8 cellular contexts compared by ENCODE assay signal in the genomic region with DNA sequence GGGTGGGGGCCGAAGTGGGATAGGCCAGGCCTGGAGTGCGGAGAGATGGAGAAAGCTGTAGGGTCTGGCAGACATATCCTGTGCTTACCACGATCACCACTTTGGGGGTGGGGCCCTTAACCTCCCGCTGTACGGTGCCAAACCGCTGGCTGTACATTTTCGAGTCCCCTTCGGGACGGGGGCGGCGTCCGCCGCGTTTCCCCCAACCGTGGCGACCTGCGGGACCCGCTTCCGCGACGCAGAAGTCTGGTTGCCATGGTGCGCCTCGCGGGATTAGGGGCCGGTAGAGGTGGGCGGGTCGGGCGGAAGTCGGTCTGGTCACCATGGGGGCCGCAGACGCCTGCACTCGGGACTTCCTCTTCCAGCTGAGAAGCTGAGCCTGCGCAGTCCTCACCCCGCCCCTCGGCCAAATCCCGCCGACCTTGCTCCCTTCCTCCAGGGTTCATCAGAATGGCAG. TPM values are rescaled to one million over a fixed set of nuclear protein-coding genes. Genes with fewer than 3 reads are reported as not detected.
DNase-seq lines count a peak whose midpoint lies in the region; ATAC-seq and TF ChIP-seq lines count a peak whose summit lies in the region.

A gene with protein sequence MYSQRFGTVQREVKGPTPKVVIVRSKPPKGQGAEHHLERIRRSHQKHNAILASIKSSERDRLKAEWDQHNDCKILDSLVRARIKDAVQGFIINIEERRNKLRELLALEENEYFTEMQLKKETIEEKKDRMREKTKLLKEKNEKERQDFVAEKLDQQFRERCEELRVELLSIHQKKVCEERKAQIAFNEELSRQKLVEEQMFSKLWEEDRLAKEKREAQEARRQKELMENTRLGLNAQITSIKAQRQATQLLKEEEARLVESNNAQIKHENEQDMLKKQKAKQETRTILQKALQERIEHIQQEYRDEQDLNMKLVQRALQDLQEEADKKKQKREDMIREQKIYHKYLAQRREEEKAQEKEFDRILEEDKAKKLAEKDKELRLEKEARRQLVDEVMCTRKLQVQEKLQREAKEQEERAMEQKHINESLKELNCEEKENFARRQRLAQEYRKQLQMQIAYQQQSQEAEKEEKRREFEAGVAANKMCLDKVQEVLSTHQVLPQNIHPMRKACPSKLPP (minus strand): TSS at position 248 of the 457 bp plus-strand sequence. CDS start 91 bp downstream, at position 157.

- ATAC-seq in GM18511 (IDR thresholded peaks at IDR 0.05; ENCODE audit: unreplicated experiment) (peak; percentile 85), HG03039 (IDR thresholded peaks at IDR 0.05; ENCODE audit: unreplicated experiment) (peak; percentile 74)

- peaks cover 25% of the 10 kb centered on the region for H3K36me3 ChIP-seq in iPS-20b (ENCODE audit: insufficient read depth, low read depth, low read length)
- H3K36me3 ChIP-seq in skeletal muscle satellite cell (ENCODE audit: insufficient read depth, low read length): peaks cover 38% of the 10 kb centered on the region

- no peak within 1 kb of the TSS for H3K27ac Mint-ChIP-seq in MCF 10A (ENCODE audit: low read depth, unreplicated experiment)

- no peak within 1 kb of the TSS for H3K27ac ChIP-seq in iPS-20b (ENCODE audit: low read length)

- H3K27me3 ChIP-seq in iPS-20b (ENCODE audit: insufficient read depth, low read length) (peaks cover 18% of the 10 kb centered on the region), skeletal muscle satellite cell (ENCODE audit: control insufficient read depth, insufficient read depth, low read length) (peaks cover 8% of the 10 kb centered on the region)

- H3K4me3 ChIP-seq in iPS-20b (ENCODE audit: low read length) (peak within 1 kb of the TSS; percentile 87), skeletal muscle satellite cell (ENCODE audit: low read length) (peak within 1 kb of the TSS; percentile 75)

- H3K9me3 ChIP-seq in iPS-20b (ENCODE audit: insufficient read depth, low read depth, low read length) (no peaks in the 10 kb centered on the region), skeletal muscle satellite cell (replicated peaks; ENCODE audit: low read length) (no peaks in the 10 kb centered on the region)

- H3K27me3 Mint-ChIP-seq in MCF 10A (ENCODE audit: insufficient read depth, unreplicated experiment): no peaks in the 10 kb centered on the region

- peak within 1 kb of the TSS; percentile 80 for H3K4me2 ChIP-seq in skeletal muscle satellite cell (ENCODE audit: low read length)

- peak within 1 kb of the TSS; percentile 62 for H3K4me3 Mint-ChIP-seq in MCF 10A (ENCODE audit: unreplicated experiment)

- H3K4me1 Mint-ChIP-seq in MCF 10A (ENCODE audit: insufficient read depth, unreplicated experiment): peaks cover 4% of the 10 kb centered on the region

- DNase-seq in 8988T (peak; percentile 89), NCI-H2107 treated with DMSO at 0.1 percent for 48 hours (lab: John Stamatoyannopoulos, UW; ENCODE audit: unreplicated experiment) (peak; percentile 77), UCSD-AML1 (lab: John Stamatoyannopoulos, UW; ENCODE audit: unreplicated experiment) (peak; percentile 88), MCF 10A (ENCODE audit: unreplicated experiment) (no peak)

- intact Hi-C loops in MCF 10A (cut with micrococcal nuclease): no loop called here

- H3K36me3 Mint-ChIP-seq in MCF 10A (ENCODE audit: insufficient read depth, unreplicated experiment): peaks cover 44% of the 10 kb centered on the region

- H3K4me1 ChIP-seq in iPS-20b (ENCODE audit: insufficient read depth, low read length) (no peaks in the 10 kb centered on the region), skeletal muscle satellite cell (ENCODE audit: control insufficient read depth, insufficient read depth, low read length) (peaks cover 4% of the 10 kb centered on the region)

- no peak for TF ChIP-seq CTCF in MCF 10A (IDR thresholded peaks at IDR 0.05; ENCODE audit: unreplicated experiment)

- no peaks in the 10 kb centered on the region for H3K9me3 Mint-ChIP-seq in MCF 10A (ENCODE audit: unreplicated experiment)

- peak within 1 kb of the TSS; percentile 56 for H3K9ac ChIP-seq in iPS-20b (ENCODE audit: low read depth, low read length)
- peak within 1 kb of the TSS; percentile 73 for H3K9ac ChIP-seq in skeletal muscle satellite cell (ENCODE audit: low read depth, low read length)

- CTCF ChIA-PET in MCF 10A (lab: Yijun Ruan, JAX): interaction anchor here (1.0 kb wide), 1 partner anchor 91 kb away, joined by 4 read pairs; no protein-coding TSS in a partner anchor

- POLR2A ChIA-PET in MCF 10A (lab: Yijun Ruan, JAX): interaction anchor here (0.7 to 1.0 kb wide), 2 partner anchors 12 to 1318 kb away, joined by 3 to 4 read pairs; no protein-coding TSS in a partner anchor

- BruUV-seq in MCF 10A (replicated peaks; lab: Mats Ljungman, UMichigan): no TSS peak

RNA-seq across cellular contexts. Expression of the gene that starts here (rescaled TPM):
- 2.2 and 5.0 TPM in 2 replicates for total RNA-seq in MCF 10A (2022)
- 0.25 and 0.87 TPM in 2 replicates for total RNA-seq in skeletal muscle satellite cell (2012; rRNA removed)
